In the genomic region with DNA sequence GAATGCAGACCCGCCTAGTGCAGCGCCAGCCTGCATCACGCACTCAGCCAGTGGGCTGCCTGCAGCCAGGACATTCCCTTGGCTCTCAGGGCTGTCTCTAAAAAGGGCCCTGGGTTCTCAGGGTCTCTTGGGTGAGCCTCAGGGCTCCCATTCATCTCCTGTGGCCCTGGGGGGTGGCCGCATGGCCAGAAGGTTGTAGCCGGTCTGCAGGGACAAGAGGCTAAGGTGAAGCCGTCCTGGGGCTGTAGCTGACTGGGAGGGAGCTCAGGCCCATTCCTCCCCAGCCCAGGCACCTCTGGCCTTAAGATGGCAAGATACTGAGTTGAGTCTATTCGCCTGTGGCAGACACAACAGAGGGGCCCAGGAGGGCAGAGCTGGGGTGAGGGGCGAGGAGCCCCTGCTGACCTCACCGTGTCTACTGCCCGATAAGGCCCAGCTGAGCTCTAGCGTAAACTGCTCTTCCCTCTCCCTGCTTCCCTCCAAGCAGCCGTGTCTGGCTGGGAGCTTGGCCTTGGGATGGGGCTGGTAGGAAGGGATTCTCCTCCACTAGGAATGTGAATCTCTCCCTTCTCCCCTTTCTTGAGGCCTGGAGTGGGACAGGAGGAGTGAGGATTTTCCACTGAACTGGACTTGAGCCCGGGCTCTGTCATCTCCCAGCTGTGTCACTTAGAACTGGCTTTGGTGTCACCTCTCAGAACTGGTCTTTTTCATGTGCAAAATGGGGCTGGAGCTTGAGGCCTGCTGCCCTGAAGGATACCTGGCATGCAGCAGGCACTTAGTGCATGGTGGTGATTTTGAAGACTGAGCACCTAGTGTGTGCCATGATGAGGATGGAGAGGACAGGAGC, we compare ENCODE assay signal across 22 cellular contexts. TPM values are rescaled to one million over a fixed set of nuclear protein-coding genes. Genes with fewer than 3 reads are reported as not detected.
DNase-seq lines count a peak whose midpoint lies in the region; ATAC-seq, FAIRE-seq and TF ChIP-seq lines count a peak whose summit lies in the region.
"Had no signal": no experiment of that assay in that cellular context is flagged by ENCODE, and none has a peak within 500 bp of the region (broad histone marks: within the 10 kb centered on the region; RNA-seq: fewer than 3 reads in every experiment).

No MANE protein-coding gene starts in this region.

- H2AFZ ChIP-seq in GM23338 (no peak overlapping the region), H1 (ENCODE audit: low read length) (no peak overlapping the region)

- TF ChIP-seq POLR2A in H1 (IDR thresholded peaks at IDR 0.05; ENCODE audit: control extremely low read depth in 1 of 2, low read depth in 2 of 2, low read length in 2 of 2) (no peak), right lobe of liver (IDR thresholded peaks at IDR 0.05) (no peak), spleen (IDR thresholded peaks at IDR 0.05) (no peak)

- H3K14ac ChIP-seq in H1 (ENCODE audit: insufficient read length): no peak overlapping the region

- H2BK20ac ChIP-seq in H1 (ENCODE audit: low read length): no peak overlapping the region

- H2BK5ac ChIP-seq in H1 (ENCODE audit: low read depth, low read length): no peak overlapping the region

- H3K4me1 ChIP-seq in GM23338 (ENCODE audit: insufficient read depth): peaks cover 11% of the 10 kb centered on the region; the same call in 1 of the 2 replicates
- peaks cover 3 to 27% (median 9%) of the 10 kb centered on the region in 4 experiments for H3K4me1 ChIP-seq in H1 (replicated peaks in 1 of 4; ENCODE audit: control insufficient read depth in 3 of 4, insufficient read depth in 4 of 4, low read length in 3 of 4)
- peaks cover 0 to 11% (median 0%) of the 10 kb centered on the region in 4 donors for H3K4me1 ChIP-seq in right lobe of liver
- H3K4me1 ChIP-seq in spleen: no peaks in the 10 kb centered on the region

- H3F3A ChIP-seq in GM23338 (replicated peaks; ENCODE audit: low read depth): no peaks in the 10 kb centered on the region

- TF ChIP-seq EP300 in H1 (IDR thresholded peaks at IDR 0.05; ENCODE audit: borderline replicate concordance in 1 of 2, low read depth in 2 of 2, low read length in 2 of 2): no peak

- H3K27ac ChIP-seq in GM23338 (ENCODE audit: low read depth) (no peak overlapping the region), H1 (ENCODE audit: low read depth, low read length) (no peak overlapping the region), right lobe of liver (no peak overlapping the region), spleen (no peak overlapping the region)
- H3K27ac ChIP-seq: BLaER1, KMS-11 had no signal

- no peak overlapping the region for H3K4me3 Mint-ChIP-seq in GM23338
- H3K4me3 Mint-ChIP-seq: CD4-positive, alpha-beta memory T cell had no signal

- POLR2A ChIA-PET in H1 (lab: Charles Lee; ENCODE audit: partially characterized antibody): interaction anchor here (0.6 to 1.7 kb wide), 5 partner anchors 8 to 249 kb away, joined by 3 to 5 read pairs (median 3); no protein-coding TSS in a partner anchor

- no peaks in the 10 kb centered on the region for H4K20me1 ChIP-seq in GM23338 (replicated peaks; ENCODE audit: insufficient read depth)
- no peaks in the 10 kb centered on the region for H4K20me1 ChIP-seq in H1 (replicated peaks in 1 of 2; ENCODE audit: control insufficient read depth in 1 of 2, insufficient read depth in 2 of 2, low read length in 2 of 2)
- H4K20me1 ChIP-seq: BLaER1 had no signal

- peaks cover 6% of the 10 kb centered on the region; the same call in 1 of the 2 replicates for H3K23me2 ChIP-seq in H1 (ENCODE audit: low read depth, low read length)

- 80% methylated on average over 12 of the region's 13 CpGs; no CpG with 5 or more reads in 1 of the 2 experiments for WGBS in H1 (ENCODE audit: extremely low coverage in 1 of 2, insufficient coverage in 1 of 2, insufficient read length in 1 of 2, insufficient replicate concordance in 2 of 2, low coverage in 1 of 2, low lambda C conversion rate in 2 of 2, missing lambda C conversion rate in 1 of 2), 2 experiments
- 93% methylated on average over 3 of the region's 13 CpGs for WGBS in right lobe of liver (ENCODE audit: insufficient coverage, low coverage, low lambda C conversion rate, missing lambda C conversion rate)
- 79 to 91% (median 85%) methylated on average over 12 to 13 of the region's 13 CpGs for WGBS in spleen, 5 donors

- H3K27me3 ChIP-seq in GM23338 (ENCODE audit: insufficient read depth) (no peaks in the 10 kb centered on the region), H1 (replicated peaks in 1 of 4; ENCODE audit: control insufficient read depth in 3 of 4, extremely low read depth in 1 of 4, insufficient read depth in 3 of 4, low read length in 3 of 4) (peaks cover 0 to 3% (median 0%) of the 10 kb centered on the region in 4 experiments; a peak in 4 of 7 replicates), right lobe of liver (no peaks in the 10 kb centered on the region), spleen (replicated peaks in 1 of 7) (peaks cover 0 to 24% (median 1%) of the 10 kb centered on the region in 7 donors)
- H3K27me3 ChIP-seq: BLaER1 had no signal

- H3K9me3 ChIP-seq in H1 (ENCODE audit: insufficient read depth in 2 of 2, low read depth in 1 of 2, low read length in 1 of 2) (no peaks in the 10 kb centered on the region), right lobe of liver (no peaks in the 10 kb centered on the region), spleen (no peaks in the 10 kb centered on the region)
- H3K9me3 ChIP-seq: BLaER1, Caco-2 had no signal

- H3K4me2 ChIP-seq in GM23338 (no peak overlapping the region), H1 (ENCODE audit: insufficient read depth in 1 of 2, low read depth in 2 of 2, low read length in 2 of 2) (no peak overlapping the region)
- H3K4me2 ChIP-seq: BLaER1, KMS-11 had no signal

- no peak overlapping the region for H2BK120ac ChIP-seq in H1 (replicated peaks; ENCODE audit: low read depth, low read length)

- H3K4me1 Mint-ChIP-seq in GM23338: peaks cover 23% of the 10 kb centered on the region
- H3K4me1 Mint-ChIP-seq: CD4-positive, alpha-beta memory T cell had no signal

- H3K4ac ChIP-seq in H1 (replicated peaks; ENCODE audit: insufficient read length, low read depth, low read length): no peak overlapping the region

- peak overlapping the region; percentile 39; the same call in 1 of the 2 replicates for H2BK12ac ChIP-seq in H1 (ENCODE audit: low read depth, low read length)

- H3K9ac ChIP-seq in H1 (replicated peaks in 1 of 4; ENCODE audit: extremely low read depth in 1 of 4, low read depth in 3 of 4, low read length in 3 of 4): no peak overlapping the region
- H3K9ac ChIP-seq: BLaER1, KMS-11 had no signal

- H3K27me3 Mint-ChIP-seq in GM23338 (ENCODE audit: insufficient read depth, low read depth, poor library complexity): peaks cover 7% of the 10 kb centered on the region

- H3K56ac ChIP-seq in H1 (replicated peaks; ENCODE audit: insufficient read length, low read depth, low read length): no peak overlapping the region

- H3K36me3 Mint-ChIP-seq in GM23338 (ENCODE audit: low read depth): no peaks in the 10 kb centered on the region
- H3K36me3 Mint-ChIP-seq: CD4-positive, alpha-beta memory T cell had no signal

- no peak for TF ChIP-seq CTCF in GM23338 (conservative IDR thresholded peaks at IDR 0.05; ENCODE audit: low read depth in 2 of 2)
- no peak for TF ChIP-seq CTCF in H1 (IDR thresholded peaks at IDR 0.05; ENCODE audit: control extremely low read depth in 1 of 3, insufficient read depth in 1 of 3, low read depth in 1 of 3, low read length in 3 of 3)
- TF ChIP-seq CTCF in right lobe of liver (IDR thresholded peaks at IDR 0.05): no peak
- no peak for TF ChIP-seq CTCF in spleen (IDR thresholded peaks at IDR 0.05 in 8 of 11, conservative IDR thresholded peaks at IDR 0.05 in 3 of 11)

- H3K18ac ChIP-seq in H1 (ENCODE audit: extremely low read depth, low read length): no peak overlapping the region

- H4K5ac ChIP-seq in H1 (ENCODE audit: insufficient read length, low read depth, low read length): no peak overlapping the region

- no peak for FAIRE-seq in H1 (lab: Jason Lieb, UNC)
- FAIRE-seq: GM12892, RCC 7860 had no signal

- intact Hi-C loops in right lobe of liver (cut with DNase I) (no loop called here), spleen (cut with DNase I; ENCODE audit: low total_unique reads) (no loop called here)

- no peak for DNase-seq in GM23338 (ENCODE audit: low spot score)
- DNase-seq in H1 (ENCODE audit: low read depth in 1 of 2, low spot score in 2 of 2): no peak
- peak in 2 of 3 donors; percentile 8 to 41 for DNase-seq in right lobe of liver
- peak; percentile 61 for DNase-seq in spleen
- no peak for DNase-seq in NCI-H226
- DNase-seq in stimulated activated CD4-positive, alpha-beta T cell treated with anti-CD3 and anti-CD28 coated beads, Interleukin-1b, Interleukin-23, amount 100 ng/mL, for 48 hours: no peak
- DNase-seq: CD4-positive, alpha-beta memory T cell; IMR-90; NCI-H1105; NCI-H2029 treated with DMSO at 0.1 percent for 48 hours; NCI-H345; NCI-H524; NCI-H774; NK-92 treated with Interleukin-12 subunit alpha and Interleukin-12 subunit beta, amount 100 ng/mL, for 24 hours had no signal

- peak overlapping the region; percentile 23 for H4K91ac ChIP-seq in H1 (replicated peaks; ENCODE audit: insufficient read length, low read length)

- CTCF ChIA-PET in H1 (lab: Charles Lee; ENCODE audit: partially characterized antibody): interaction anchor here (0.7 to 2.4 kb wide), 13 partner anchors 10 to 297 kb away, joined by 3 to 16 read pairs (median 4); no protein-coding TSS in a partner anchor

- H3K23ac ChIP-seq in H1 (ENCODE audit: insufficient read length): no peak overlapping the region

- H3K9me3 Mint-ChIP-seq in GM23338: no peaks in the 10 kb centered on the region
- H3K9me3 Mint-ChIP-seq: CD4-positive, alpha-beta memory T cell had no signal

- H3K36me3 ChIP-seq in GM23338 (ENCODE audit: insufficient read depth): no peaks in the 10 kb centered on the region
- no peaks in the 10 kb centered on the region for H3K36me3 ChIP-seq in H1 (ENCODE audit: control insufficient read depth in 2 of 4, insufficient read depth in 4 of 4, low read length in 3 of 4)
- H3K36me3 ChIP-seq in right lobe of liver: no peaks in the 10 kb centered on the region
- H3K36me3 ChIP-seq in spleen: no peaks in the 10 kb centered on the region
- H3K36me3 ChIP-seq: BLaER1 had no signal

- no peak overlapping the region for H2AK5ac ChIP-seq in H1 (ENCODE audit: low read depth, low read length)

- H3K27ac Mint-ChIP-seq in GM23338: no peak overlapping the region
- H3K27ac Mint-ChIP-seq: CD4-positive, alpha-beta memory T cell had no signal

- ATAC-seq in GM23338: peak; percentile 34
- ATAC-seq in right lobe of liver: no peak
- no peak for ATAC-seq in GM18867 (IDR thresholded peaks at IDR 0.05; ENCODE audit: unreplicated experiment)

- H3K79me2 ChIP-seq in GM23338 (replicated peaks; ENCODE audit: insufficient read depth): no peaks in the 10 kb centered on the region
- no peaks in the 10 kb centered on the region for H3K79me2 ChIP-seq in H1 (ENCODE audit: control insufficient read depth in 1 of 2, insufficient read depth in 2 of 2, low read length in 2 of 2)

- H3K79me1 ChIP-seq in H1 (ENCODE audit: low read depth, low read length): no peaks in the 10 kb centered on the region

- peak overlapping the region; percentile 11; the same call in 1 of the 2 replicates for H4K8ac ChIP-seq in H1 (ENCODE audit: extremely low read depth, insufficient read depth, low read length)

- no peaks in the 10 kb centered on the region for H3K9me2 ChIP-seq in GM23338 (ENCODE audit: insufficient read depth)

- TF ChIP-seq RAD21 in H1 (IDR thresholded peaks at IDR 0.05 in 1 of 2, conservative IDR thresholded peaks at IDR 0.05 in 1 of 2; ENCODE audit: low read depth in 2 of 2, low read length in 2 of 2): no peak

- no peak overlapping the region for H2BK15ac ChIP-seq in H1 (ENCODE audit: low read length)

- H3K4me3 ChIP-seq in GM23338 (no peak overlapping the region), H1 (ENCODE audit: extremely low read depth in 1 of 4, insufficient read depth in 2 of 4, low read depth in 3 of 4, low read length in 4 of 4) (no peak overlapping the region), right lobe of liver (no peak overlapping the region), spleen (no peak overlapping the region)
- H3K4me3 ChIP-seq: BLaER1 had no signal

RNA-seq across cellular contexts. Expression of a gene that starts 37.9 kb away (rescaled TPM):
- 0.16 and 0.21 TPM in 2 replicates for total RNA-seq in GM23338 (2014; rRNA removed; shearing (Covaris generic))
- polyA plus RNA-seq in GM23338 (2016; fragmentation: Nextera tagmentation; extraction: Ambion mirVana) (0.16 TPM in 1 of 2 replicates, not detected in the other), H1 (2011; rRNA removed) (0.24 and 0.32 TPM in 2 replicates), spleen (1 to 10 TPM in 1 of 3 donors, under 1 TPM in 2; 0.26 to 1.5 (median 0.58) TPM)
- 0.23 and 0.30 TPM in 2 replicates for total RNA-seq in H1 (2021; fragmentation: NEBNext Ultra II Directional; extraction: Animal tissue kit (Norgen Biotek cat#: 25700))
- 0.25 TPM for polyA plus RNA-seq in H1 (2011; cell fraction: cytosol; rRNA removed)
- polyA plus RNA-seq in H1 (2011; cell fraction: nucleus; rRNA removed): 0.44 TPM
- 0.27 to 0.51 TPM (median 0.42 TPM) in 4 replicates for polyA plus RNA-seq in H1 (2012, experiment 1 of 2)
- 0.31 TPM for polyA plus RNA-seq in H1 (2012, experiment 2 of 2)
- polyA plus RNA-seq in H1 (2013, experiment 1 of 2): 0.10 TPM
- 0.15 TPM for polyA plus RNA-seq in H1 (2013, experiment 2 of 2)
- polyA minus RNA-seq in H1 (2011; rRNA and poly(A)+ RNA removed): 0.19 and 0.46 TPM in 2 replicates
- polyA minus RNA-seq in H1 (2011; cell fraction: cytosol; rRNA and poly(A)+ RNA removed): 0.44 TPM
- polyA minus RNA-seq in H1 (2011; cell fraction: nucleus; rRNA and poly(A)+ RNA removed): 0.50 TPM
- total RNA-seq in right lobe of liver (10 to 100 TPM in 3 of 6 experiments, 1 to 10 TPM in 2, under 1 TPM in 1; 0.37 to 15.9 (median 9.6) TPM), spleen (1 to 10 TPM in 2 of 7 donors, under 1 TPM in 5; 0.29 to 1.4 (median 0.68) TPM)
- total RNA-seq: CD4-positive, alpha-beta memory T cell; G401; SK-MEL-5 had no signal
- polyA plus RNA-seq: CD4-positive, alpha-beta memory T cell had no signal

Comparison
In these comparisons a context has a peak if more than half of its experiments do, and no peak if none do; other contexts are left out.
1. DNase-seq: peak in right lobe of liver (2 of 3) and spleen (single experiment); none in GM23338 (single experiment), H1 (0 of 2), NCI-H226 (single experiment) and stimulated activated CD4-positive, alpha-beta T cell treated with anti-CD3 and anti-CD28 coated beads, Interleukin-1b, Interleukin-23, amount 100 ng/mL, for 48 hours (single experiment).